Comparison of ENCODE assay signal across 18 cellular contexts in the genomic region with DNA sequence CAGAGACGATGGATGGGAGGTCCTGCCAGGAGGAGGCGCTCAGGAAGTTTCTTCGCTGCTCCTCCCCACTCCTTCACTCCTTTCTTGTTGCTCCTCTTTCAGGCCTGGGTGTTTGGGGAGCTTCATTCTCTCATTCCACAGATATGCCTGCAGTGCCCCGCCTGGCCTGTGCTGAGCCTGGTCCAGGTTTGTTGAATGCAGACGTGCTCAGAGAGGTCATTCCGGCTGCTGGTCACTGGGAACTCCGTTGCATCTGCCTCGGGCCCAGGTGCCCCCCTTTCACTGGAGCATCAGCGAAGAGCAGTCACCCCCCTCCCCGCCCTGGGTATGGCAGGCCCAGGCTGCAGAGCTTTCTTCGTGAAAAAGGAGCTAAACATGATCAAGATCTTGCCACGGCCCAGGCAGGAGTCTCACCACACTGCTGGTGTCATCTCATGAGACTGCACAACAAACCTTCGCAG.
"Had no signal": no experiment of that assay in that cellular context is flagged by ENCODE, and none has a peak within 500 bp of the region (broad histone marks: within the 10 kb centered on the region; RNA-seq: fewer than 3 reads in every experiment).

No MANE protein-coding gene starts in this region.

- H3K9me3 ChIP-seq: lower lobe of right lung, transverse colon, vagina had no signal

- H3K36me3 ChIP-seq: lower lobe of right lung, transverse colon, vagina had no signal

- H3K4me3 ChIP-seq: lower lobe of right lung, transverse colon, vagina had no signal

- H3K9me3 Mint-ChIP-seq: stimulated activated naive CD8-positive, alpha-beta T cell treated with anti-CD3 and anti-CD28 coated beads, Interleukin-15, Interleukin-2, amounts not matched to agents 100 ng/mL and 50 ng/mL, for 24 hours had no signal

- H3K4me1 ChIP-seq: lower lobe of right lung, transverse colon, vagina had no signal

- H3K4me1 Mint-ChIP-seq: mesothelial cell of epicardium, nephron had no signal

- H3K27me3 Mint-ChIP-seq: stimulated activated naive CD8-positive, alpha-beta T cell treated with anti-CD3 and anti-CD28 coated beads, Interleukin-15, Interleukin-2, amounts not matched to agents 100 ng/mL and 50 ng/mL, for 24 hours had no signal

- H3K27ac Mint-ChIP-seq: activated naive CD8-positive, alpha-beta T cell; mesothelial cell of epicardium; nephron; stimulated activated naive CD8-positive, alpha-beta T cell treated with anti-CD3 and anti-CD28 coated beads, Interleukin-15, Interleukin-2, amounts not matched to agents 100 ng/mL and 50 ng/mL, for 24 hours had no signal

- H3K27me3 ChIP-seq: transverse colon, vagina had no signal

- H3K4me3 Mint-ChIP-seq: activated naive CD8-positive, alpha-beta T cell; mesothelial cell of epicardium; nephron; stimulated activated naive CD8-positive, alpha-beta T cell treated with anti-CD3 and anti-CD28 coated beads, Interleukin-15, Interleukin-2, amounts not matched to agents 100 ng/mL and 50 ng/mL, for 24 hours had no signal

- DNase-seq: activated CD4-positive, alpha-beta T cell treated with anti-CD3 and anti-CD28 coated beads, Interleukin-2, amount 50 U/mL, for 1 hour; amniotic stem cell; dermis blood vessel endothelial cell; effector memory CD4-positive, alpha-beta T cell; islet precursor cell; occipital lobe; retina; stimulated activated CD4-positive, alpha-beta T cell treated with anti-CD3 and anti-CD28 coated beads, Interleukin-15, amount 100 ng/mL, for 24 hours; stimulated activated CD4-positive, alpha-beta T cell treated with anti-CD3 and anti-CD28 coated beads, Interleukin-2, amount 100 ng/mL, for 48 hours; T-helper 1 cell; T-helper 9 cell; transverse colon had no signal

- H3K27ac ChIP-seq: lower lobe of right lung, transverse colon, vagina had no signal

- ATAC-seq: lower lobe of right lung had no signal

- H3K36me3 Mint-ChIP-seq: activated naive CD8-positive, alpha-beta T cell; mesothelial cell of epicardium had no signal
